In the genomic region with DNA sequence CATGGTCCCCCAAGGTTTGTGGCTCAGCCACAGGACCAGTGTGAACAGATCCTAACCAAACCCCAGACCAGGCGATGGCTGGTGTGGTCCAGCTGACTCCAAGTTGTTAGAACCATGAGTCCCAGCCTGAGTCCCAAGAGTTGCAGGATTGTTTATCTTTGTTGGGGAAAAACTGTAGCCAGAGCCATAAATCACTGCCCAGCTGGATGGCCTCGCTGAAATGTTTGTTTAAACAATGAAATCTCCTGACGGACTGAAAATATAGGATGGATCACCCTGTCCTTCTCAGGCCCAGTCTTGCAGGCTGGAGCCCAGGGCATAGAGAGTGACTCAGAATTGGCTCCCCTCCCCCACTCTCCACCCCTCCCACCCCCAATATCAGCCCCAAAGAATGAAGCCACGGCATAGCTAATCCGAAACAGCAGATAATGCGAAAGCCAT, we compare ENCODE assay signal across 10 cellular contexts. TPM values are rescaled to one million over a fixed set of nuclear protein-coding genes. Genes with fewer than 3 reads are reported as not detected.
A peak's percentile ranks its signal among the peaks of the same experiment; 100 is the strongest.
DNase-seq lines count a peak whose midpoint lies in the region; ATAC-seq, FAIRE-seq and TF ChIP-seq lines count a peak whose summit lies in the region.
"Had no signal": no experiment of that assay in that cellular context is flagged by ENCODE, and none has a peak within 500 bp of the region (broad histone marks: within the 10 kb centered on the region; RNA-seq: fewer than 3 reads in every experiment).

No MANE protein-coding gene starts in this region.

- peaks cover 8% of the 10 kb centered on the region for H3K27me3 Mint-ChIP-seq in activated naive CD8-positive, alpha-beta T cell treated with anti-CD3 and anti-CD28 coated beads for 36 hours
- H3K27me3 Mint-ChIP-seq: progenitor cell of endocrine pancreas had no signal

- no peak overlapping the region for H3K14ac ChIP-seq in H1 (ENCODE audit: insufficient read length)

- intact Hi-C loops in mucosa of descending colon (cut with DNase I, micrococcal nuclease): no loop called here

- FAIRE-seq in A549 (lab: Jason Lieb, UNC) (no peak), H1 (lab: Jason Lieb, UNC) (no peak)

- H2BK120ac ChIP-seq in H1 (replicated peaks; ENCODE audit: low read depth, low read length): no peak overlapping the region

- H3K4me1 ChIP-seq in A549: peaks cover 45% of the 10 kb centered on the region
- peaks cover 0 to 6% (median under 1%) of the 10 kb centered on the region in 4 experiments; a peak in 3 of 7 replicates for H3K4me1 ChIP-seq in H1 (replicated peaks in 1 of 4; ENCODE audit: control insufficient read depth in 3 of 4, insufficient read depth in 4 of 4, low read length in 3 of 4)
- H3K4me1 ChIP-seq in mucosa of descending colon (ENCODE audit: low read depth): peaks cover 24% of the 10 kb centered on the region

- H4K8ac ChIP-seq in H1 (ENCODE audit: extremely low read depth, insufficient read depth, low read length): no peak overlapping the region

- H3K9me3 ChIP-seq in A549: no peaks in the 10 kb centered on the region
- H3K9me3 ChIP-seq in H1 (ENCODE audit: insufficient read depth in 2 of 2, low read depth in 1 of 2, low read length in 1 of 2): no peaks in the 10 kb centered on the region
- no peaks in the 10 kb centered on the region for H3K9me3 ChIP-seq in mucosa of descending colon

- H2BK5ac ChIP-seq in H1 (ENCODE audit: low read depth, low read length): no peak overlapping the region

- H3K23me2 ChIP-seq in H1 (ENCODE audit: low read depth, low read length): no peaks in the 10 kb centered on the region; the same call in 1 of the 2 replicates

- H3K9ac ChIP-seq in H1 (replicated peaks in 1 of 4; ENCODE audit: extremely low read depth in 1 of 4, low read depth in 3 of 4, low read length in 3 of 4): no peak overlapping the region

- H3K9me3 Mint-ChIP-seq in activated naive CD8-positive, alpha-beta T cell treated with anti-CD3 and anti-CD28 coated beads for 36 hours: no peaks in the 10 kb centered on the region

- no peaks in the 10 kb centered on the region for H4K20me1 ChIP-seq in H1 (replicated peaks in 1 of 2; ENCODE audit: control insufficient read depth in 1 of 2, insufficient read depth in 2 of 2, low read length in 2 of 2)

- peak in 1 of 2 experiments; percentile 52; a peak in 2 of 5 replicates for TF ChIP-seq EP300 in A549 (IDR thresholded peaks at IDR 0.05)
- TF ChIP-seq EP300 in H1 (IDR thresholded peaks at IDR 0.05; ENCODE audit: borderline replicate concordance in 1 of 2, low read depth in 2 of 2, low read length in 2 of 2): no peak

- CTCF ChIA-PET in A549 (lab: Yijun Ruan, JAX) (interaction anchor here (0.6 to 16.8 kb wide), 12 partner anchors 12 to 276 kb away, joined by 3 to 761 read pairs (median 25); partner anchors contain the start of genes COX7A2L and PKDCC), H1 (lab: Charles Lee; ENCODE audit: partially characterized antibody) (interaction anchor here (0.6 to 25.9 kb wide), 20 partner anchors 7 to 243 kb away, joined by 3 to 890 read pairs (median 4); no protein-coding TSS in a partner anchor)

- H3K36me3 Mint-ChIP-seq in activated naive CD8-positive, alpha-beta T cell treated with anti-CD3 and anti-CD28 coated beads for 36 hours: no peaks in the 10 kb centered on the region

- 50% methylated on average over 6 of the region's 6 CpGs for WGBS in A549 (ENCODE audit: missing lambda C conversion rate)
- 95% methylated on average over 6 of the region's 6 CpGs; no CpG with 5 or more reads in 1 of the 2 experiments for WGBS in H1 (ENCODE audit: extremely low coverage in 1 of 2, insufficient coverage in 1 of 2, insufficient read length in 1 of 2, insufficient replicate concordance in 2 of 2, low coverage in 1 of 2, low lambda C conversion rate in 2 of 2, missing lambda C conversion rate in 1 of 2), 2 experiments

- no peak overlapping the region for H3K4ac ChIP-seq in H1 (replicated peaks; ENCODE audit: insufficient read length, low read depth, low read length)

- H2AK5ac ChIP-seq in H1 (ENCODE audit: low read depth, low read length): no peak overlapping the region

- no peak overlapping the region for H2AFZ ChIP-seq in H1 (ENCODE audit: low read length)

- H4K5ac ChIP-seq in H1 (ENCODE audit: insufficient read length, low read depth, low read length): no peak overlapping the region

- no peaks in the 10 kb centered on the region for H3K27me3 ChIP-seq in H1 (replicated peaks in 1 of 4; ENCODE audit: control insufficient read depth in 3 of 4, extremely low read depth in 1 of 4, insufficient read depth in 3 of 4, low read length in 3 of 4)

- H3K56ac ChIP-seq in H1 (replicated peaks; ENCODE audit: insufficient read length, low read depth, low read length): no peak overlapping the region

- no peaks in the 10 kb centered on the region for H3K36me3 ChIP-seq in H1 (ENCODE audit: control insufficient read depth in 2 of 4, insufficient read depth in 4 of 4, low read length in 3 of 4)
- no peaks in the 10 kb centered on the region for H3K36me3 ChIP-seq in mucosa of descending colon (ENCODE audit: low read depth)

- TF ChIP-seq POLR2A in A549 (IDR thresholded peaks at IDR 0.05; ENCODE audit: low read length) (no peak), H1 (IDR thresholded peaks at IDR 0.05; ENCODE audit: control extremely low read depth in 1 of 2, low read depth in 2 of 2, low read length in 2 of 2) (no peak)

- peak overlapping the region; percentile 11; the same call in 1 of the 2 replicates for H2BK12ac ChIP-seq in H1 (ENCODE audit: low read depth, low read length)

- TF ChIP-seq RAD21 in A549 (conservative IDR thresholded peaks at IDR 0.05 in 1 of 2, IDR thresholded peaks at IDR 0.05 in 1 of 2) (no peak; a peak in 2 of 5 replicates), H1 (IDR thresholded peaks at IDR 0.05 in 1 of 2, conservative IDR thresholded peaks at IDR 0.05 in 1 of 2; ENCODE audit: low read depth in 2 of 2, low read length in 2 of 2) (no peak)

- H3K4me3 ChIP-seq in A549 (no peak overlapping the region), H1 (ENCODE audit: extremely low read depth in 1 of 4, insufficient read depth in 2 of 4, low read depth in 3 of 4, low read length in 4 of 4) (no peak overlapping the region), mucosa of descending colon (no peak overlapping the region)

- no peak overlapping the region for H3K4me3 Mint-ChIP-seq in activated naive CD8-positive, alpha-beta T cell treated with anti-CD3 and anti-CD28 coated beads for 36 hours

- no peak overlapping the region for H4K91ac ChIP-seq in H1 (replicated peaks; ENCODE audit: insufficient read length, low read length)

- peak; percentile 36 to 48; a peak in 3 of 6 replicates for ATAC-seq in A549
- peak; percentile 46 for ATAC-seq in mucosa of descending colon
- no peak for ATAC-seq in stimulated activated naive CD8-positive, alpha-beta T cell treated with anti-CD3 and anti-CD28 coated beads, Interleukin-15, Interleukin-2, amounts not matched to agents 100 U/mL and 50 U/mL, for 24 hours
- ATAC-seq in HG02588 (IDR thresholded peaks at IDR 0.05; ENCODE audit: unreplicated experiment): no peak

- no peak overlapping the region for H2BK20ac ChIP-seq in H1 (ENCODE audit: low read length)

- no peak overlapping the region for H2BK15ac ChIP-seq in H1 (ENCODE audit: low read length)

- peak overlapping the region; percentile 73 to 80 for H3K27ac ChIP-seq in A549
- H3K27ac ChIP-seq in H1 (ENCODE audit: low read depth, low read length): no peak overlapping the region

- no peaks in the 10 kb centered on the region for H3K79me1 ChIP-seq in H1 (ENCODE audit: low read depth, low read length)

- POLR2A ChIA-PET in A549 (lab: Yijun Ruan, JAX): interaction anchor here (1.1 kb wide), 1 partner anchor 35 kb away, joined by 3 read pairs; no protein-coding TSS in a partner anchor
- POLR2A ChIA-PET in H1 (lab: Charles Lee; ENCODE audit: partially characterized antibody): no interaction called here

- H3K18ac ChIP-seq in H1 (ENCODE audit: extremely low read depth, low read length): no peak overlapping the region

- H3K4me1 Mint-ChIP-seq in activated naive CD8-positive, alpha-beta T cell treated with anti-CD3 and anti-CD28 coated beads for 36 hours: peaks cover 2% of the 10 kb centered on the region

- DNase-seq in A549 (ENCODE audit: low read depth in 1 of 2, low spot score in 1 of 2) (peak in 1 of 2 experiments; percentile 64), M059J (ENCODE audit: low read depth) (peak; percentile 93), H1 (ENCODE audit: low read depth in 1 of 2, low spot score in 2 of 2) (no peak), mucosa of descending colon (peak in 1 of 3 donors; percentile 51), NCI-H526 (lab: John Stamatoyannopoulos, UW) (no peak)
- DNase-seq in stimulated activated naive CD8-positive, alpha-beta T cell treated with anti-CD3 and anti-CD28 coated beads, Interleukin-15, Interleukin-2, amounts not matched to agents 100 U/mL and 50 U/mL, for 24 hours: no peak
- no peak for DNase-seq in activated naive CD8-positive, alpha-beta T cell treated with anti-CD3 and anti-CD28 coated beads for 36 hours
- DNase-seq: NCI-H524 treated with DMSO at 0.1 percent for 48 hours had no signal

- H3K4me2 ChIP-seq in A549 (peak overlapping the region; percentile 45), H1 (ENCODE audit: insufficient read depth in 1 of 2, low read depth in 2 of 2, low read length in 2 of 2) (no peak overlapping the region)

- TF ChIP-seq CTCF in A549 (IDR thresholded peaks at IDR 0.05): no peak
- no peak for TF ChIP-seq CTCF in H1 (IDR thresholded peaks at IDR 0.05; ENCODE audit: control extremely low read depth in 1 of 3, insufficient read depth in 1 of 3, low read depth in 1 of 3, low read length in 3 of 3)
- TF ChIP-seq CTCF in mucosa of descending colon (IDR thresholded peaks at IDR 0.05): no peak

- H3K79me2 ChIP-seq in H1 (ENCODE audit: control insufficient read depth in 1 of 2, insufficient read depth in 2 of 2, low read length in 2 of 2): no peaks in the 10 kb centered on the region

- H3K27ac Mint-ChIP-seq in activated naive CD8-positive, alpha-beta T cell treated with anti-CD3 and anti-CD28 coated beads for 36 hours: no peak overlapping the region

- H3K23ac ChIP-seq in H1 (ENCODE audit: insufficient read length): no peak overlapping the region

RNA-seq across cellular contexts. Expression of gene PKDCC, which starts 36.4 kb away (rescaled TPM):
- 30.0 and 42.9 TPM in 2 replicates for polyA plus RNA-seq in A549 (2011; rRNA removed)
- 67.6 and 81.3 TPM in 2 replicates for polyA plus RNA-seq in A549 (2012; cell fraction: cytosol; rRNA removed)
- polyA plus RNA-seq in A549 (2012; cell fraction: nucleus; rRNA removed): 257 and 275 TPM in 2 replicates
- polyA plus RNA-seq in A549 (2017; fragmentation: RNase III; extraction: RNeasy Plus Mini Kit Qiagen cat#74134 plus additional on column Dnase treatment): 64.5 to 99.1 TPM (median 82.4 TPM) in 3 replicates
- 83.0 and 96.8 TPM in 2 replicates for polyA minus RNA-seq in A549 (2011; rRNA and poly(A)+ RNA removed)
- total RNA-seq in M059J (2014; rRNA removed; shearing (Covaris generic)): 4.1 and 5.4 TPM in 2 replicates
- total RNA-seq in H1 (2021; fragmentation: NEBNext Ultra II Directional; extraction: Animal tissue kit (Norgen Biotek cat#: 25700)): 48.0 and 49.9 TPM in 2 replicates
- 80.1 and 115 TPM in 2 replicates for polyA plus RNA-seq in H1 (2011; rRNA removed)
- 148 TPM for polyA plus RNA-seq in H1 (2011; cell fraction: cytosol; rRNA removed)
- 347 TPM for polyA plus RNA-seq in H1 (2011; cell fraction: nucleus; rRNA removed)
- polyA plus RNA-seq in H1 (2012, experiment 1 of 2): 37.2 to 63.9 TPM (median 58.3 TPM) in 4 replicates
- 59.7 TPM for polyA plus RNA-seq in H1 (2012, experiment 2 of 2)
- 8.0 TPM for polyA plus RNA-seq in H1 (2013, experiment 1 of 2)
- polyA plus RNA-seq in H1 (2013, experiment 2 of 2): 7.8 TPM
- polyA minus RNA-seq in H1 (2011; rRNA and poly(A)+ RNA removed): 84.3 and 179 TPM in 2 replicates
- 55.0 TPM for polyA minus RNA-seq in H1 (2011; cell fraction: cytosol; rRNA and poly(A)+ RNA removed)
- 79.6 TPM for polyA minus RNA-seq in H1 (2011; cell fraction: nucleus; rRNA and poly(A)+ RNA removed)
- 10 to 100 TPM; 79.3 to 88.8 (median 80.7) TPM for total RNA-seq in mucosa of descending colon
- total RNA-seq in activated naive CD8-positive, alpha-beta T cell treated with anti-CD3 and anti-CD28 coated beads for 36 hours: not detected

Comparison
In these comparisons a context has a peak if more than half of its experiments do, and no peak if none do; other contexts are left out.
1. ATAC-seq: peak in A549 (2 of 2) and mucosa of descending colon (single experiment); none in stimulated activated naive CD8-positive, alpha-beta T cell treated with anti-CD3 and anti-CD28 coated beads, Interleukin-15, Interleukin-2, amounts not matched to agents 100 U/mL and 50 U/mL, for 24 hours (single experiment) and HG02588 (single experiment).